15 cellular contexts compared by ENCODE assay signal in genomic region chr13:103275079-103275478, GRCh38.
A peak's percentile ranks its signal among the peaks of the same experiment; 100 is the strongest.
DNase-seq lines count a peak whose midpoint lies in the region; ATAC-seq, FAIRE-seq and TF ChIP-seq lines count a peak whose summit lies in the region.
"Had no signal": no experiment of that assay in that cellular context is flagged by ENCODE, and none has a peak within 500 bp of the region (broad histone marks: within the 10 kb centered on the region; RNA-seq: fewer than 3 reads in every experiment).

No MANE protein-coding gene starts in this region.

- 38% methylated on average over 2 of the region's 2 CpGs for WGBS in GM12878 (ENCODE audit: insufficient coverage, insufficient replicate concordance, low lambda C conversion rate, missing lambda C conversion rate)
- 82 to 90% methylated on average over 1 to 2 of the region's 2 CpGs for WGBS in transverse colon (ENCODE audit: low coverage in 1 of 2), 2 donors

- H2AFZ ChIP-seq in GM12878 (ENCODE audit: control insufficient read depth, low read depth, low read length), result peak overlapping the region; percentile 3; the same call in 1 of the 2 replicates

- no peaks in the 10 kb centered on the region for H3K27me3 ChIP-seq in GM12878 (replicated peaks in 1 of 2; ENCODE audit: control insufficient read depth in 2 of 2, insufficient read depth in 2 of 2, low read length in 1 of 2)
- no peaks in the 10 kb centered on the region for H3K27me3 ChIP-seq in transverse colon
- H3K27me3 ChIP-seq: BLaER1 had no signal

- no peak for TF ChIP-seq RAD21 in GM12878 (IDR thresholded peaks at IDR 0.05; ENCODE audit: insufficient read depth, low read depth, low read length)

- peaks cover 25% of the 10 kb centered on the region for H3K4me1 ChIP-seq in GM12878 (ENCODE audit: control insufficient read depth, insufficient read depth, low read length)
- no peaks in the 10 kb centered on the region for H3K4me1 ChIP-seq in mucosa of descending colon (ENCODE audit: low read depth)
- no peaks in the 10 kb centered on the region for H3K4me1 ChIP-seq in transverse colon
- H3K4me1 ChIP-seq: BLaER1, HAP-1 had no signal

- RAD21 ChIA-PET in GM12878 (lab: Charles Lee; ENCODE audit: unreplicated experiment), result interaction anchor here (0.9 to 4.3 kb wide), 4 partner anchors 8 to 238 kb away, joined by 3 to 24 read pairs (median 5); no protein-coding TSS in a partner anchor

- no peak overlapping the region for H3K4me2 ChIP-seq in GM12878 (ENCODE audit: control insufficient read depth, insufficient read depth)
- H3K4me2 ChIP-seq: BLaER1 had no signal

- H4K20me1 ChIP-seq in GM12878 (ENCODE audit: control insufficient read depth, insufficient read depth), result no peaks in the 10 kb centered on the region
- H4K20me1 ChIP-seq: BLaER1 had no signal

- BruUV-seq in GM12878 (replicated peaks; lab: Mats Ljungman, UMichigan), result no TSS peak

- H3K27ac ChIP-seq in GM12878 (ENCODE audit: control insufficient read depth, insufficient read depth) (no peak overlapping the region; the same call in 1 of the 2 replicates), transverse colon (no peak overlapping the region)
- H3K27ac ChIP-seq: BLaER1 had no signal

- H3K9ac ChIP-seq in GM12878 (ENCODE audit: control insufficient read depth, insufficient read depth, low read length), result no peak overlapping the region
- H3K9ac ChIP-seq: BLaER1 had no signal

- no peaks in the 10 kb centered on the region for H3K36me3 ChIP-seq in GM12878 (ENCODE audit: control insufficient read depth in 2 of 2, insufficient read depth in 2 of 2, low read length in 1 of 2)
- no peaks in the 10 kb centered on the region for H3K36me3 ChIP-seq in mucosa of descending colon (ENCODE audit: low read depth)
- no peaks in the 10 kb centered on the region for H3K36me3 ChIP-seq in transverse colon
- H3K36me3 ChIP-seq: BLaER1, HAP-1 had no signal

- SMC1A ChIA-PET in GM12878 (lab: Charles Lee; ENCODE audit: uncharacterized antibody, unreplicated experiment), result interaction anchor here (0.6 to 6.0 kb wide), 13 partner anchors 8 to 405 kb away, joined by 3 to 41 read pairs (median 4); no protein-coding TSS in a partner anchor

- ATAC-seq in GM12878, result no peak
- peak; percentile 87 for ATAC-seq in mucosa of descending colon

- POLR2A ChIA-PET in GM12878 (lab: Charles Lee), result interaction anchor here (1.7 to 2.2 kb wide), 2 partner anchors 8 to 679 kb away, joined by 4 to 8 read pairs; partner anchors contain the start of gene TPP2

- TF ChIP-seq POLR2A in GM12878 (IDR thresholded peaks at IDR 0.05; ENCODE audit: low read depth, low read length) (no peak), transverse colon (IDR thresholded peaks at IDR 0.05) (no peak)

- FAIRE-seq in GM19239 (lab: Jason Lieb, UNC), result peak; percentile 40
- no peak for FAIRE-seq in GM12878 (lab: Jason Lieb, UNC)
- FAIRE-seq: GM12891 had no signal

- TF ChIP-seq EP300 in GM12878 (IDR thresholded peaks at IDR 0.05; ENCODE audit: borderline replicate concordance in 1 of 2, control insufficient read depth in 1 of 2, low read depth in 2 of 2, low read length in 2 of 2) (no peak), transverse colon (IDR thresholded peaks at IDR 0.05; ENCODE audit: low read depth) (no peak)

- no peak for DNase-seq in GM19239 (ENCODE audit: insufficient read length, low spot score)
- DNase-seq in GM12878 (ENCODE audit: low read depth, low spot score), result no peak
- peak in 1 of 3 donors; percentile 21 for DNase-seq in mucosa of descending colon
- DNase-seq in transverse colon, result peak; percentile 11
- DNase-seq in NCI-H1105 treated with DMSO at 0.1 percent for 48 hours (lab: John Stamatoyannopoulos, UW), result no peak
- no peak for DNase-seq in GM19238 (ENCODE audit: insufficient read length, low spot score)
- DNase-seq in T-helper 1 cell, result no peak
- DNase-seq: 8988T; Calu3; CD4-positive, alpha-beta memory T cell; DND-41; EL had no signal

- in situ Hi-C loops in GM12878 (cut with MboI) (no loop called here), transverse colon (cut with MboI; ENCODE audit: low pct_ligation_motif_present in 1 of 4, low pct_unique_long_range_greater_than_20kb in 1 of 4, low sequenced_read_pairs in 3 of 4) (no loop called here)

- intact Hi-C loops in GM12878 (cut with micrococcal nuclease; ENCODE audit: unreplicated experiment) (no loop called here), mucosa of descending colon (cut with DNase I, micrococcal nuclease) (no loop called here), transverse colon (cut with DNase I; ENCODE audit: low total_unique reads) (no loop called here)

- CTCF ChIA-PET in GM12878 (lab: Yijun Ruan, JAX), result interaction anchor here (0.5 to 1.7 kb wide), 5 partner anchors 17 to 360 kb away, joined by 3 to 4 read pairs (median 3); no protein-coding TSS in a partner anchor

- TF ChIP-seq CTCF in GM12878 (IDR thresholded peaks at IDR 0.05 in 2 of 3, conservative IDR thresholded peaks at IDR 0.05 in 1 of 3; ENCODE audit: control insufficient read depth in 2 of 3, extremely low read depth in 1 of 3, insufficient read depth in 1 of 3, low read depth in 3 of 3, low read length in 3 of 3), result no peak
- TF ChIP-seq CTCF in mucosa of descending colon (IDR thresholded peaks at IDR 0.05), result no peak
- no peak for TF ChIP-seq CTCF in transverse colon (IDR thresholded peaks at IDR 0.05)

- no peaks in the 10 kb centered on the region for H3K79me2 ChIP-seq in GM12878 (ENCODE audit: control insufficient read depth, insufficient read depth, low read length)

- H3K4me3 ChIP-seq in GM12878 (no peak overlapping the region), mucosa of descending colon (no peak overlapping the region), transverse colon (no peak overlapping the region)
- H3K4me3 ChIP-seq: BLaER1, HAP-1 had no signal

- no peaks in the 10 kb centered on the region; the same call in 2 of the 3 replicates for H3K9me3 ChIP-seq in GM12878 (replicated peaks; ENCODE audit: control insufficient read depth, insufficient read depth, low read length)
- H3K9me3 ChIP-seq in mucosa of descending colon, result no peaks in the 10 kb centered on the region
- no peaks in the 10 kb centered on the region for H3K9me3 ChIP-seq in transverse colon
- H3K9me3 ChIP-seq: BLaER1, HAP-1 had no signal

TF ChIP-seq in GM12878, 131 proteins besides CTCF, POLR2A, EP300 and RAD21:
- TF ChIP-seq ZNF24 (IDR thresholded peaks at IDR 0.05) (no peak), TAF1 (IDR thresholded peaks at IDR 0.05; ENCODE audit: borderline replicate concordance, low read depth, low read length) (no peak), SPI1 (IDR thresholded peaks at IDR 0.05; ENCODE audit: borderline replicate concordance, insufficient read depth, low read depth, low read length) (no peak)
